8 cellular contexts compared by ENCODE assay signal in genomic region chr1:230753586-230754251, GRCh38. TPM values are rescaled to one million over a fixed set of nuclear protein-coding genes. Genes with fewer than 3 reads are reported as not detected.
DNase-seq lines count a peak whose midpoint lies in the region; ATAC-seq and TF ChIP-seq lines count a peak whose summit lies in the region.

No MANE protein-coding gene starts in this region.

- H3K27me3 Mint-ChIP-seq in activated CD4-positive, alpha-beta memory T cell treated with anti-CD3 and anti-CD28 coated beads for 36 hours: peaks cover 4% of the 10 kb centered on the region
- H3K27me3 Mint-ChIP-seq in activated CD4-positive, alpha-beta memory T cell treated with anti-CD3 and anti-CD28 coated beads, Interleukin-2, amount 10 ng/mL, durations not matched to agents 7 days and 5 days: peaks cover 7% of the 10 kb centered on the region

- H3K9me3 ChIP-seq in lower lobe of right lung: no peaks in the 10 kb centered on the region
- H3K9me3 ChIP-seq in thymus (ENCODE audit: control insufficient read depth): no peaks in the 10 kb centered on the region

- H3K4me1 ChIP-seq in lower lobe of right lung (peaks cover 30% of the 10 kb centered on the region), thymus (ENCODE audit: control insufficient read depth, insufficient read depth, low read length) (no peaks in the 10 kb centered on the region)

- ATAC-seq in lower lobe of right lung (peak; percentile 75 to 78), GM18873 (IDR thresholded peaks at IDR 0.05; ENCODE audit: low FRiP score, unreplicated experiment) (no peak), GM18858 (IDR thresholded peaks at IDR 0.05; ENCODE audit: unreplicated experiment) (no peak)

- H3K4me3 ChIP-seq in lower lobe of right lung (peak overlapping the region; percentile 32), thymus (ENCODE audit: low read length) (peak overlapping the region; percentile 45)

- POLR2A ChIA-PET in activated CD4-positive, alpha-beta memory T cell treated with anti-CD3 and anti-CD28 coated beads for 36 hours (lab: Charles Lee): no interaction called here
- POLR2A ChIA-PET in activated CD4-positive, alpha-beta memory T cell treated with anti-CD3 and anti-CD28 coated beads, Interleukin-2, amount 10 ng/mL, durations not matched to agents 7 days and 5 days (lab: Charles Lee): no interaction called here

- H3K4me1 Mint-ChIP-seq in activated CD4-positive, alpha-beta memory T cell treated with anti-CD3 and anti-CD28 coated beads for 36 hours (ENCODE audit: low read depth): no peaks in the 10 kb centered on the region
- H3K4me1 Mint-ChIP-seq in activated CD4-positive, alpha-beta memory T cell treated with anti-CD3 and anti-CD28 coated beads, Interleukin-2, amount 10 ng/mL, durations not matched to agents 7 days and 5 days: no peaks in the 10 kb centered on the region

- no peak overlapping the region for H3K27ac Mint-ChIP-seq in activated CD4-positive, alpha-beta memory T cell treated with anti-CD3 and anti-CD28 coated beads for 36 hours
- H3K27ac Mint-ChIP-seq in activated CD4-positive, alpha-beta memory T cell treated with anti-CD3 and anti-CD28 coated beads, Interleukin-2, amount 10 ng/mL, durations not matched to agents 7 days and 5 days: no peak overlapping the region

- intact Hi-C loops in activated CD4-positive, alpha-beta memory T cell treated with anti-CD3 and anti-CD28 coated beads for 36 hours (cut with micrococcal nuclease): no loop called here
- intact Hi-C loops in lower lobe of right lung (cut with DNase I): no loop called here

- peak; percentile 45 for DNase-seq in activated CD4-positive, alpha-beta memory T cell treated with anti-CD3 and anti-CD28 coated beads for 36 hours
- DNase-seq in activated CD4-positive, alpha-beta memory T cell treated with anti-CD3 and anti-CD28 coated beads, Interleukin-2, amount 10 ng/mL, durations not matched to agents 7 days and 5 days: no peak
- DNase-seq in NCI-H526 (lab: John Stamatoyannopoulos, UW) (peak; percentile 73 to 86), caudate nucleus (lab: John Stamatoyannopoulos, UW) (peak in 27 of 61 donors; percentile 8 to 71 (median 35)), lower lobe of right lung (no peak)

- no peak overlapping the region for H3K4me3 Mint-ChIP-seq in activated CD4-positive, alpha-beta memory T cell treated with anti-CD3 and anti-CD28 coated beads for 36 hours
- no peak overlapping the region for H3K4me3 Mint-ChIP-seq in activated CD4-positive, alpha-beta memory T cell treated with anti-CD3 and anti-CD28 coated beads, Interleukin-2, amount 10 ng/mL, durations not matched to agents 7 days and 5 days

- no peaks in the 10 kb centered on the region for H3K9me3 Mint-ChIP-seq in activated CD4-positive, alpha-beta memory T cell treated with anti-CD3 and anti-CD28 coated beads for 36 hours
- no peaks in the 10 kb centered on the region for H3K9me3 Mint-ChIP-seq in activated CD4-positive, alpha-beta memory T cell treated with anti-CD3 and anti-CD28 coated beads, Interleukin-2, amount 10 ng/mL, durations not matched to agents 7 days and 5 days

- no peaks in the 10 kb centered on the region for H3K27me3 ChIP-seq in lower lobe of right lung (ENCODE audit: low read depth)
- no peaks in the 10 kb centered on the region for H3K27me3 ChIP-seq in thymus (ENCODE audit: control insufficient read depth, insufficient read depth)

- TF ChIP-seq CTCF in lower lobe of right lung (IDR thresholded peaks at IDR 0.05): no peak

- WGBS in thymus: 28% methylated on average over 24 of the region's 24 CpGs

- H3K36me3 Mint-ChIP-seq in activated CD4-positive, alpha-beta memory T cell treated with anti-CD3 and anti-CD28 coated beads for 36 hours: no peaks in the 10 kb centered on the region
- no peaks in the 10 kb centered on the region for H3K36me3 Mint-ChIP-seq in activated CD4-positive, alpha-beta memory T cell treated with anti-CD3 and anti-CD28 coated beads, Interleukin-2, amount 10 ng/mL, durations not matched to agents 7 days and 5 days (ENCODE audit: low read depth)

- H3K36me3 ChIP-seq in lower lobe of right lung: no peaks in the 10 kb centered on the region
- no peaks in the 10 kb centered on the region for H3K36me3 ChIP-seq in thymus (ENCODE audit: control insufficient read depth, insufficient read depth)

- CTCF ChIA-PET in activated CD4-positive, alpha-beta memory T cell treated with anti-CD3 and anti-CD28 coated beads for 36 hours (lab: Charles Lee): no interaction called here
- CTCF ChIA-PET in activated CD4-positive, alpha-beta memory T cell treated with anti-CD3 and anti-CD28 coated beads, Interleukin-2, amount 10 ng/mL, durations not matched to agents 7 days and 5 days (lab: Charles Lee): no interaction called here

- H3K27ac ChIP-seq in caudate nucleus (ENCODE audit: low read depth, low read length): peak overlapping the region; percentile 96
- peak overlapping the region; percentile 53 for H3K27ac ChIP-seq in lower lobe of right lung
- H3K27ac ChIP-seq in thymus (ENCODE audit: low read depth): no peak overlapping the region

RNA-seq across cellular contexts. Expression of gene CAPN9, which starts 6.5 kb away (rescaled TPM):
- total RNA-seq in activated CD4-positive, alpha-beta memory T cell treated with anti-CD3 and anti-CD28 coated beads for 36 hours: not detected
- total RNA-seq in activated CD4-positive, alpha-beta memory T cell treated with anti-CD3 and anti-CD28 coated beads, Interleukin-2, amount 10 ng/mL, durations not matched to agents 7 days and 5 days: not detected
- 26.6 TPM for total RNA-seq in lower lobe of right lung
- 0.46 TPM for polyA plus RNA-seq in thymus

RNA-seq across cellular contexts. Expression of gene AGT, which starts 39.8 kb away (rescaled TPM):
- total RNA-seq in activated CD4-positive, alpha-beta memory T cell treated with anti-CD3 and anti-CD28 coated beads for 36 hours: not detected
- not detected for total RNA-seq in activated CD4-positive, alpha-beta memory T cell treated with anti-CD3 and anti-CD28 coated beads, Interleukin-2, amount 10 ng/mL, durations not matched to agents 7 days and 5 days
- total RNA-seq in lower lobe of right lung: 0.86 TPM
- 22.3 TPM for polyA plus RNA-seq in thymus

Comparison
In these comparisons a context has a peak if more than half of its experiments do, and no peak if none do; other contexts are left out.
1. DNase-seq: peak in activated CD4-positive, alpha-beta memory T cell treated with anti-CD3 and anti-CD28 coated beads for 36 hours (single experiment) and NCI-H526 (2 of 2); none in activated CD4-positive, alpha-beta memory T cell treated with anti-CD3 and anti-CD28 coated beads, Interleukin-2, amount 10 ng/mL, durations not matched to agents 7 days and 5 days (single experiment) and lower lobe of right lung (single experiment).
2. ATAC-seq: peak in lower lobe of right lung (2 of 2); none in GM18873 (single experiment) and GM18858 (single experiment).
3. RNA of gene CAPN9, which starts 6.5 kb away (total RNA-seq): 26.6 TPM in lower lobe of right lung (single experiment); not detected in activated CD4-positive, alpha-beta memory T cell treated with anti-CD3 and anti-CD28 coated beads for 36 hours and not detected in activated CD4-positive, alpha-beta memory T cell treated with anti-CD3 and anti-CD28 coated beads, Interleukin-2, amount 10 ng/mL, durations not matched to agents 7 days and 5 days; every median in the first group is over 10 times any median in the second.